In the genomic region with DNA sequence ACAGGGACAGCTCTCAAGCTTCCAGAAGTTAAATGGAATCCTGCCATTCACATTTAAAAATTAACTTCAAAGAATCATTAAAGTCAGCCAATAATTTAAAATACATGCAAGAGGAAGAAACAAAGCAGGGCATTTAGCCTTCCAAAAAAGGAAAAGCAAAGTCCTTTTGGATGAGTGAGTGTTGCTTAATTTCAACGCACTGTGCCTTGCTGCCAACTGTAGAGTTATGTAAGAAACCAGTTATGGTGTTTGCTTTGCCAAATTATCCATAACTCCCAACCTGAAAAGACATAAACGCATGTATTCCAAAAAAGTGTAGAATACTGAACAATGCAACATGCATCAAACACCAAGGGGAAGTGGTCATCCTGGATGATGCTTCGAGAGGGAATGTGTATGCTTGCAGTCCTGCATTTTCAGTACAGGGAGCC, we compare ENCODE assay signal across 17 cellular contexts. TPM values are rescaled to one million over a fixed set of nuclear protein-coding genes. Genes with fewer than 3 reads are reported as not detected.
DNase-seq lines count a peak whose midpoint lies in the region; ATAC-seq and TF ChIP-seq lines count a peak whose summit lies in the region.
"Had no signal": no experiment of that assay in that cellular context is flagged by ENCODE, and none has a peak within 500 bp of the region (broad histone marks: within the 10 kb centered on the region; RNA-seq: fewer than 3 reads in every experiment).

No MANE protein-coding gene starts in this region.

- in situ Hi-C loops in astrocyte of the spinal cord (cut with HindIII; ENCODE audit: low sequenced_read_pairs) = no loop called here

- H3K27me3 Mint-ChIP-seq in GM23338 (ENCODE audit: insufficient read depth, low read depth, poor library complexity) = peaks cover 4% of the 10 kb centered on the region
- no peaks in the 10 kb centered on the region for H3K27me3 Mint-ChIP-seq in stimulated activated naive B cell treated with anti-CD40 and anti-IgM and Interleukin-4, amounts not matched to agents 10 μg/mL and 1 μg/mL and 100 μg/mL, for 72 hours

- peaks cover 38% of the 10 kb centered on the region for H3K4me1 ChIP-seq in GM23338 (ENCODE audit: insufficient read depth)

- no peak overlapping the region for H3K4me3 Mint-ChIP-seq in GM23338
- H3K4me3 Mint-ChIP-seq in stimulated activated naive B cell treated with anti-CD40 and anti-IgM and Interleukin-4, amounts not matched to agents 10 μg/mL and 1 μg/mL and 100 μg/mL, for 72 hours = no peak overlapping the region

- H3K27me3 ChIP-seq in GM23338 (ENCODE audit: insufficient read depth) = peaks cover 5% of the 10 kb centered on the region; the same call in 1 of the 2 replicates
- H3K27me3 ChIP-seq: dorsolateral prefrontal cortex, foreskin keratinocyte had no signal

- DNase-seq in GM23338 (ENCODE audit: low spot score) = no peak
- DNase-seq in astrocyte of the spinal cord (ENCODE audit: low read depth, low spot score) = peak; percentile 20
- no peak for DNase-seq in left lobe of liver (ENCODE audit: low spot score)
- DNase-seq in stimulated activated naive B cell treated with anti-CD40 and anti-IgM and Interleukin-4, amounts not matched to agents 10 μg/mL and 1 μg/mL and 100 μg/mL, for 72 hours = no peak
- DNase-seq in iPS-NIHi7 (ENCODE audit: extremely low spot score) = no peak
- no peak for DNase-seq in activated CD4-positive, CD25-positive, alpha-beta regulatory T cell treated with anti-CD3 and anti-CD28 coated beads, Interleukin-2, amount 50 U/mL, for 72 hours
- DNase-seq: dorsolateral prefrontal cortex; foreskin keratinocyte; immature natural killer cell; KG1; NCI-H1930; NCI-H748 treated with DMSO at 0.1 percent for 48 hours; RPMI8226; stimulated activated CD4-positive, alpha-beta T cell treated with anti-CD3 and anti-CD28 coated beads, Interleukin-4, amount 100 ng/mL, for 1 hour had no signal

- no peaks in the 10 kb centered on the region for H3K9me2 ChIP-seq in GM23338 (ENCODE audit: insufficient read depth)

- ATAC-seq in GM23338 = no peak
- peak; percentile 35 for ATAC-seq in left lobe of liver
- ATAC-seq in stimulated activated naive B cell treated with anti-CD40 and anti-IgM and Interleukin-4, amounts not matched to agents 10 μg/mL and 1 μg/mL and 100 μg/mL, for 72 hours (replicated peaks) = no peak
- no peak for ATAC-seq in HG03097 (IDR thresholded peaks at IDR 0.05; ENCODE audit: low FRiP score, unreplicated experiment)
- ATAC-seq in HG02642 (IDR thresholded peaks at IDR 0.05; ENCODE audit: poor library complexity, unreplicated experiment) = no peak
- ATAC-seq: activated CD4-positive, CD25-positive, alpha-beta regulatory T cell treated with anti-CD3 and anti-CD28 coated beads, Interleukin-2, amount 50 U/mL, for 24 hours; foreskin keratinocyte had no signal

- H4K20me1 ChIP-seq in GM23338 (replicated peaks; ENCODE audit: insufficient read depth) = no peaks in the 10 kb centered on the region

- no peak overlapping the region for H3K27ac Mint-ChIP-seq in GM23338
- H3K27ac Mint-ChIP-seq in stimulated activated naive B cell treated with anti-CD40 and anti-IgM and Interleukin-4, amounts not matched to agents 10 μg/mL and 1 μg/mL and 100 μg/mL, for 72 hours = peak overlapping the region; percentile 65
- H3K27ac Mint-ChIP-seq: immature natural killer cell had no signal

- H3K4me3 ChIP-seq in GM23338 (no peak overlapping the region), astrocyte of the spinal cord (ENCODE audit: low read depth, low read length) (no peak overlapping the region)

- H3K9me3 Mint-ChIP-seq in GM23338 = peaks cover 3% of the 10 kb centered on the region; the same call in 1 of the 3 replicates
- H3K9me3 Mint-ChIP-seq in stimulated activated naive B cell treated with anti-CD40 and anti-IgM and Interleukin-4, amounts not matched to agents 10 μg/mL and 1 μg/mL and 100 μg/mL, for 72 hours = peaks cover 4 to 5% of the 10 kb centered on the region in 2 donors

- H3F3A ChIP-seq in GM23338 (replicated peaks; ENCODE audit: low read depth) = no peaks in the 10 kb centered on the region

- no peaks in the 10 kb centered on the region for H3K79me2 ChIP-seq in GM23338 (replicated peaks; ENCODE audit: insufficient read depth)

- no peaks in the 10 kb centered on the region for H3K36me3 Mint-ChIP-seq in GM23338 (ENCODE audit: low read depth)
- H3K36me3 Mint-ChIP-seq in stimulated activated naive B cell treated with anti-CD40 and anti-IgM and Interleukin-4, amounts not matched to agents 10 μg/mL and 1 μg/mL and 100 μg/mL, for 72 hours = peaks cover 40 to 49% of the 10 kb centered on the region in 2 donors

- no peak overlapping the region for H2AFZ ChIP-seq in GM23338

- H3K4me2 ChIP-seq in GM23338 = 0 out of 2 replicates have a peak overlapping the region, but pooled peaks have one; percentile 17

- no peak overlapping the region for H3K27ac ChIP-seq in GM23338 (ENCODE audit: low read depth)

- TF ChIP-seq CTCF in GM23338 (conservative IDR thresholded peaks at IDR 0.05; ENCODE audit: low read depth in 2 of 2) = no peak
- TF ChIP-seq CTCF in astrocyte of the spinal cord (IDR thresholded peaks at IDR 0.05; ENCODE audit: low read depth, low read length) = no peak

- peaks cover 41% of the 10 kb centered on the region for H3K4me1 Mint-ChIP-seq in GM23338
- peaks cover 25 to 56% of the 10 kb centered on the region in 2 donors for H3K4me1 Mint-ChIP-seq in stimulated activated naive B cell treated with anti-CD40 and anti-IgM and Interleukin-4, amounts not matched to agents 10 μg/mL and 1 μg/mL and 100 μg/mL, for 72 hours

- H3K36me3 ChIP-seq in GM23338 (ENCODE audit: insufficient read depth) = no peaks in the 10 kb centered on the region

TF ChIP-seq in GM23338, 12 proteins besides CTCF, POLR2A, EP300 and RAD21:
- TF ChIP-seq, protein P1, sequence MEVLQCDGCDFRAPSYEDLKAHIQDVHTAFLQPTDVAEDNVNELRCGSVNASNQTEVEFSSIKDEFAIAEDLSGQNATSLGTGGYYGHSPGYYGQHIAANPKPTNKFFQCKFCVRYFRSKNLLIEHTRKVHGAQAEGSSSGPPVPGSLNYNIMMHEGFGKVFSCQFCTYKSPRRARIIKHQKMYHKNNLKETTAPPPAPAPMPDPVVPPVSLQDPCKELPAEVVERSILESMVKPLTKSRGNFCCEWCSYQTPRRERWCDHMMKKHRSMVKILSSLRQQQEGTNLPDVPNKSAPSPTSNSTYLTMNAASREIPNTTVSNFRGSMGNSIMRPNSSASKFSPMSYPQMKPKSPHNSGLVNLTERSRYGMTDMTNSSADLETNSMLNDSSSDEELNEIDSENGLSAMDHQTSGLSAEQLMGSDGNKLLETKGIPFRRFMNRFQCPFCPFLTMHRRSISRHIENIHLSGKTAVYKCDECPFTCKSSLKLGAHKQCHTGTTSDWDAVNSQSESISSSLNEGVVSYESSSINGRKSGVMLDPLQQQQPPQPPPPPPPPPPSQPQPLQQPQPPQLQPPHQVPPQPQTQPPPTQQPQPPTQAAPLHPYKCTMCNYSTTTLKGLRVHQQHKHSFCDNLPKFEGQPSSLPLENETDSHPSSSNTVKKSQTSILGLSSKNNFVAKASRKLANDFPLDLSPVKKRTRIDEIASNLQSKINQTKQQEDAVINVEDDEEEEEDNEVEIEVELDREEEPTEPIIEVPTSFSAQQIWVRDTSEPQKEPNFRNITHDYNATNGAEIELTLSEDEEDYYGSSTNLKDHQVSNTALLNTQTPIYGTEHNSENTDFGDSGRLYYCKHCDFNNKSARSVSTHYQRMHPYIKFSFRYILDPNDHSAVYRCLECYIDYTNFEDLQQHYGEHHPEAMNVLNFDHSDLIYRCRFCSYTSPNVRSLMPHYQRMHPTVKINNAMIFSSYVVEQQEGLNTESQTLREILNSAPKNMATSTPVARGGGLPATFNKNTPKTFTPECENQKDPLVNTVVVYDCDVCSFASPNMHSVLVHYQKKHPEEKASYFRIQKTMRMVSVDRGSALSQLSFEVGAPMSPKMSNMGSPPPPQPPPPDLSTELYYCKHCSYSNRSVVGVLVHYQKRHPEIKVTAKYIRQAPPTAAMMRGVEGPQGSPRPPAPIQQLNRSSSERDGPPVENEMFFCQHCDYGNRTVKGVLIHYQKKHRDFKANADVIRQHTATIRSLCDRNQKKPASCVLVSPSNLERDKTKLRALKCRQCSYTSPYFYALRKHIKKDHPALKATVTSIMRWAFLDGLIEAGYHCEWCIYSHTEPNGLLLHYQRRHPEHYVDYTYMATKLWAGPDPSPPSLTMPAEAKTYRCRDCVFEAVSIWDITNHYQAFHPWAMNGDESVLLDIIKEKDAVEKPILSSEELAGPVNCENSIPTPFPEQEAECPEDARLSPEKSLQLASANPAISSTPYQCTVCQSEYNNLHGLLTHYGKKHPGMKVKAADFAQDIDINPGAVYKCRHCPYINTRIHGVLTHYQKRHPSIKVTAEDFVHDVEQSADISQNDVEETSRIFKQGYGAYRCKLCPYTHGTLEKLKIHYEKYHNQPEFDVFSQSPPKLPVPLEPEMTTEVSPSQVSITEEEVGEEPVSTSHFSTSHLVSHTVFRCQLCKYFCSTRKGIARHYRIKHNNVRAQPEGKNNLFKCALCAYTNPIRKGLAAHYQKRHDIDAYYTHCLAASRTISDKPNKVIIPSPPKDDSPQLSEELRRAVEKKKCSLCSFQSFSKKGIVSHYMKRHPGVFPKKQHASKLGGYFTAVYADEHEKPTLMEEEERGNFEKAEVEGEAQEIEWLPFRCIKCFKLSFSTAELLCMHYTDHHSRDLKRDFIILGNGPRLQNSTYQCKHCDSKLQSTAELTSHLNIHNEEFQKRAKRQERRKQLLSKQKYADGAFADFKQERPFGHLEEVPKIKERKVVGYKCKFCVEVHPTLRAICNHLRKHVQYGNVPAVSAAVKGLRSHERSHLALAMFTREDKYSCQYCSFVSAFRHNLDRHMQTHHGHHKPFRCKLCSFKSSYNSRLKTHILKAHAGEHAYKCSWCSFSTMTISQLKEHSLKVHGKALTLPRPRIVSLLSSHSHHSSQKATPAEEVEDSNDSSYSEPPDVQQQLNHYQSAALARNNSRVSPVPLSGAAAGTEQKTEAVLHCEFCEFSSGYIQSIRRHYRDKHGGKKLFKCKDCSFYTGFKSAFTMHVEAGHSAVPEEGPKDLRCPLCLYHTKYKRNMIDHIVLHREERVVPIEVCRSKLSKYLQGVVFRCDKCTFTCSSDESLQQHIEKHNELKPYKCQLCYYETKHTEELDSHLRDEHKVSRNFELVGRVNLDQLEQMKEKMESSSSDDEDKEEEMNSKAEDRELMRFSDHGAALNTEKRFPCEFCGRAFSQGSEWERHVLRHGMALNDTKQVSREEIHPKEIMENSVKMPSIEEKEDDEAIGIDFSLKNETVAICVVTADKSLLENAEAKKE (CRISPR knock-in tag; IDR thresholded peaks at IDR 0.05) = no peak
- no peak for TF ChIP-seq EZH2phosphoT487 (IDR thresholded peaks at IDR 0.05; ENCODE audit: unreplicated experiment)

RNA-seq across cellular contexts. Expression of a gene that starts 16.1 kb away (rescaled TPM):
- 0.07 TPM in 1 of 2 replicates, not detected in the other for total RNA-seq in GM23338 (2014; rRNA removed; shearing (Covaris generic))
- not detected in 2 replicates for polyA plus RNA-seq in GM23338 (2016; fragmentation: Nextera tagmentation; extraction: Ambion mirVana)
- total RNA-seq in left lobe of liver = 2.0 TPM
- polyA plus RNA-seq: immature natural killer cell had no signal
